1 cellular context compared by ENCODE assay signal in genomic region chr15:40859206-40859851, GRCh38.
TF ChIP-seq lines count a peak whose summit lies in the region.

No MANE protein-coding gene starts in this region.

TF ChIP-seq in HepG2, 621 proteins besides CTCF, POLR2A, EP300 and RAD21 (continued from another document and continues in another):
- TF ChIP-seq SNAPC4 (CRISPR knock-in tag; IDR thresholded peaks at IDR 0.05) (no peak), SNRNP70 (IDR thresholded peaks at IDR 0.05; ENCODE audit: low read depth, low read length) (no peak), ZNF841 (CRISPR knock-in tag; IDR thresholded peaks at IDR 0.05; ENCODE audit: borderline replicate concordance) (no peak), ATM (IDR thresholded peaks at IDR 0.05; ENCODE audit: borderline replicate concordance) (no peak), ZMYM4 (CRISPR knock-in tag; IDR thresholded peaks at IDR 0.05) (peak; percentile 46; the same call in 1 of the 2 replicates), ZBTB38 (CRISPR knock-in tag; IDR thresholded peaks at IDR 0.05) (no peak), ZNF777 (CRISPR knock-in tag; IDR thresholded peaks at IDR 0.05) (no peak), ADNP (CRISPR knock-in tag; IDR thresholded peaks at IDR 0.05) (no peak), CHD2 (IDR thresholded peaks at IDR 0.05; ENCODE audit: low read depth, low read length) (no peak), ZNF496 (CRISPR knock-in tag; IDR thresholded peaks at IDR 0.05; ENCODE audit: insufficient replicate concordance) (no peak), ZNF263 (CRISPR knock-in tag; IDR thresholded peaks at IDR 0.05) (0 out of 2 replicates have a peak, but pooled peaks have one; percentile 12), RFXAP (CRISPR knock-in tag; IDR thresholded peaks at IDR 0.05; ENCODE audit: borderline replicate concordance) (no peak), IKZF5 (CRISPR knock-in tag; IDR thresholded peaks at IDR 0.05) (no peak), CSRNP1 (CRISPR knock-in tag; IDR thresholded peaks at IDR 0.05) (no peak), CEBPZ (IDR thresholded peaks at IDR 0.05; ENCODE audit: low read length) (no peak), TOPORS (CRISPR knock-in tag; IDR thresholded peaks at IDR 0.05) (no peak), SAFB2 (CRISPR knock-in tag; IDR thresholded peaks at IDR 0.05; ENCODE audit: borderline replicate concordance, low read depth) (no peak), ZNF282 (IDR thresholded peaks at IDR 0.05; ENCODE audit: partially characterized antibody) (no peak), SMAD3 (CRISPR knock-in tag; IDR thresholded peaks at IDR 0.05) (no peak), NFYC (CRISPR knock-in tag; IDR thresholded peaks at IDR 0.05) (no peak), MLLT10 (CRISPR knock-in tag; IDR thresholded peaks at IDR 0.05) (no peak), KDM5A (IDR thresholded peaks at IDR 0.05; ENCODE audit: borderline replicate concordance, low read length) (no peak), SMARCE1 (IDR thresholded peaks at IDR 0.05; ENCODE audit: borderline replicate concordance) (no peak), ATF4 (CRISPR knock-in tag; IDR thresholded peaks at IDR 0.05) (no peak), SALL1 (CRISPR knock-in tag; IDR thresholded peaks at IDR 0.05) (peak; percentile 54; the same call in 1 of the 2 replicates), CCDC6 (CRISPR knock-in tag; IDR thresholded peaks at IDR 0.05) (no peak), HBP1 (CRISPR knock-in tag; IDR thresholded peaks at IDR 0.05; ENCODE audit: low read depth) (peak; percentile 67; the same call in 1 of the 2 replicates), FOXA3 (CRISPR knock-in tag; IDR thresholded peaks at IDR 0.05) (no peak), REPIN1 (CRISPR knock-in tag; IDR thresholded peaks at IDR 0.05; ENCODE audit: borderline replicate concordance, low read depth) (no peak), HMG20A (CRISPR knock-in tag; IDR thresholded peaks at IDR 0.05; ENCODE audit: borderline replicate concordance) (no peak), JARID2 (CRISPR knock-in tag; IDR thresholded peaks at IDR 0.05; ENCODE audit: insufficient replicate concordance) (no peak), SIX4 (CRISPR knock-in tag; IDR thresholded peaks at IDR 0.05) (no peak), HDAC6 (IDR thresholded peaks at IDR 0.05; ENCODE audit: low read depth, low read length) (no peak), ZNF598 (CRISPR knock-in tag; IDR thresholded peaks at IDR 0.05; ENCODE audit: borderline replicate concordance) (no peak), RFX1 (IDR thresholded peaks at IDR 0.05) (no peak), ZNF121 (CRISPR knock-in tag; IDR thresholded peaks at IDR 0.05) (no peak), RNF2 (conservative IDR thresholded peaks at IDR 0.05; ENCODE audit: low read depth) (no peak), CBX5 (CRISPR knock-in tag; IDR thresholded peaks at IDR 0.05; ENCODE audit: borderline replicate concordance) (no peak), ZNF616 (CRISPR knock-in tag; IDR thresholded peaks at IDR 0.05; ENCODE audit: low read depth) (no peak), MEIS2 (CRISPR knock-in tag; IDR thresholded peaks at IDR 0.05) (no peak), KDM2A (CRISPR knock-in tag; IDR thresholded peaks at IDR 0.05; ENCODE audit: borderline replicate concordance, low read depth) (0 out of 2 replicates have a peak, but pooled peaks have one; percentile 23), ZNF800 (CRISPR knock-in tag; IDR thresholded peaks at IDR 0.05) (no peak), ELF1 (CRISPR knock-in tag; IDR thresholded peaks at IDR 0.05) (no peak), KDM3A (CRISPR knock-in tag; IDR thresholded peaks at IDR 0.05; ENCODE audit: low read depth) (no peak), ZNF207 (IDR thresholded peaks at IDR 0.05; ENCODE audit: borderline replicate concordance) (no peak), TFDP2 (CRISPR knock-in tag; IDR thresholded peaks at IDR 0.05) (no peak), DPF2 (CRISPR knock-in tag; IDR thresholded peaks at IDR 0.05; ENCODE audit: borderline replicate concordance, low read depth) (no peak), TFE3 (CRISPR knock-in tag; IDR thresholded peaks at IDR 0.05) (peak; percentile 15; the same call in 1 of the 2 replicates), AHR (CRISPR knock-in tag; IDR thresholded peaks at IDR 0.05) (no peak)
